1 cellular context compared by ENCODE assay signal in genomic region chr4:139299536-139299935, GRCh38.
TF ChIP-seq lines count a peak whose summit lies in the region.

No MANE protein-coding gene starts in this region.

TF ChIP-seq in GM23338, 12 proteins besides CTCF, POLR2A, EP300 and RAD21 (continued from another document):
- TF ChIP-seq ZNF462 (CRISPR knock-in tag; IDR thresholded peaks at IDR 0.05) (no peak), EZH2 (IDR thresholded peaks at IDR 0.05; ENCODE audit: low read depth, unreplicated experiment) (no peak), REST (IDR thresholded peaks at IDR 0.05; ENCODE audit: unreplicated experiment) (no peak), JUNB (IDR thresholded peaks at IDR 0.05; ENCODE audit: unreplicated experiment) (no peak), ZNF114 (CRISPR knock-in tag; IDR thresholded peaks at IDR 0.05) (no peak), STAT1 (IDR thresholded peaks at IDR 0.05; ENCODE audit: unreplicated experiment) (no peak), ZNF331 (CRISPR knock-in tag; IDR thresholded peaks at IDR 0.05; ENCODE audit: low read depth) (no peak), ETS1 (IDR thresholded peaks at IDR 0.05) (no peak), NANOG (IDR thresholded peaks at IDR 0.05; ENCODE audit: borderline replicate concordance) (no peak)
